ENCODE assay signal across 23 cellular contexts in the genomic region with DNA sequence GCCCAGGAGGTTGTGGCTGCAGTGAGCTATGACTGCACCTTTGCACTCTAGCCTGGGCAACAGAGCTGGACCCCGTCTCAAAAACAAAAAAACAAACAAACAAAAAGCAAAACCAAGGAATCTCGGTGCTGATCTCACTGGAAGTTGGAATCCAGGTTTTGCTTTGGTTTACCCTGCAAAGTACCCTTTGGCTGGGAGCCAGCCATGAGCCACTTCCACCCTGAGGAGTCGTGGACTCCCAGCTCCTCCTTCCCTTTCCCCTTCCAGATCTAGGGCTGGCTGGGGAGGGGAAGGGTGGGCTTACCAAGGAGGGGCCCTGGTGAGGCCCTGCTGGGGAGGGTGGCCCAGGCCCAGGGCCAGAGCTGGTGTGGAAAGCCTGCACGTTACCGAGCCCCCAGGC. TPM values are rescaled to one million over a fixed set of nuclear protein-coding genes. Genes with fewer than 3 reads are reported as not detected.
A peak's percentile ranks its signal among the peaks of the same experiment; 100 is the strongest.
DNase-seq lines count a peak whose midpoint lies in the region; ATAC-seq and TF ChIP-seq lines count a peak whose summit lies in the region.
"Had no signal": no experiment of that assay in that cellular context is flagged by ENCODE, and none has a peak within 500 bp of the region (broad histone marks: within the 10 kb centered on the region; RNA-seq: fewer than 3 reads in every experiment).

No MANE protein-coding gene starts in this region.

- H3K4me3 ChIP-seq in A673 (ENCODE audit: low read depth, low read length, poor library complexity, severe bottlenecking), result no peak overlapping the region
- no peak overlapping the region for H3K4me3 ChIP-seq in Loucy (ENCODE audit: low read length, poor library complexity, severe bottlenecking)
- H3K4me3 ChIP-seq in endodermal cell (ENCODE audit: low read length), result no peak overlapping the region
- no peak overlapping the region for H3K4me3 ChIP-seq in neuronal stem cell (ENCODE audit: low read length in 2 of 2)
- H3K4me3 ChIP-seq: lower lobe of right lung, pancreas had no signal

- no peak for TF ChIP-seq CTCF in A673 (conservative IDR thresholded peaks at IDR 0.05; ENCODE audit: low read depth, low read length)
- TF ChIP-seq CTCF in Loucy (conservative IDR thresholded peaks at IDR 0.05; ENCODE audit: low read length), result no peak
- no peak for TF ChIP-seq CTCF in endodermal cell (conservative IDR thresholded peaks at IDR 0.05)

- no peak overlapping the region for H2BK12ac ChIP-seq in neuronal stem cell (ENCODE audit: low read length)

- no peak overlapping the region for H3K4ac ChIP-seq in neuronal stem cell (ENCODE audit: low read length)

- H3K27me3 ChIP-seq in A673 (replicated peaks; ENCODE audit: insufficient read depth, low read depth, low read length, poor library complexity) (no peaks in the 10 kb centered on the region), Loucy (ENCODE audit: insufficient read depth, low read length, poor library complexity, severe bottlenecking) (no peaks in the 10 kb centered on the region), endodermal cell (ENCODE audit: control insufficient read depth, insufficient read depth, low read length, poor library complexity, severe bottlenecking) (no peaks in the 10 kb centered on the region), neuronal stem cell (ENCODE audit: control insufficient read depth in 3 of 3, insufficient read depth in 3 of 3, low read depth in 1 of 3, low read length in 3 of 3) (no peaks in the 10 kb centered on the region)
- H3K27me3 ChIP-seq: pancreas had no signal

- H3K9me2 ChIP-seq in Loucy (replicated peaks; ENCODE audit: low read depth, low read length), result no peaks in the 10 kb centered on the region

- H3K14ac ChIP-seq in neuronal stem cell (ENCODE audit: low read length), result no peak overlapping the region

- no TSS peak for BruUV-seq in A673 (replicated peaks; lab: Mats Ljungman, UMichigan)

- H3K18ac ChIP-seq in neuronal stem cell (ENCODE audit: low read length), result peak overlapping the region; percentile 36

- no peaks in the 10 kb centered on the region for H4K20me1 ChIP-seq in Loucy (ENCODE audit: insufficient read depth, low read length, poor library complexity, severe bottlenecking)

- H3F3A ChIP-seq in Loucy (ENCODE audit: low read depth), result no peaks in the 10 kb centered on the region

- H3K9ac ChIP-seq in Loucy (ENCODE audit: low read depth, low read length, poor library complexity, severe bottlenecking) (peak overlapping the region; percentile 46), endodermal cell (ENCODE audit: extremely low read depth, low read length, poor library complexity, severe bottlenecking) (no peak overlapping the region), neuronal stem cell (ENCODE audit: low read depth, low read length, poor library complexity) (no peak overlapping the region)

- peaks cover 2% of the 10 kb centered on the region for H3K79me1 ChIP-seq in neuronal stem cell (ENCODE audit: low read depth, low read length)

- peaks cover 14% of the 10 kb centered on the region for H3K4me1 ChIP-seq in A673 (ENCODE audit: insufficient read depth, low read length, poor library complexity, severe bottlenecking)
- H3K4me1 ChIP-seq in Loucy (ENCODE audit: insufficient read depth, low read length, poor library complexity, severe bottlenecking), result no peaks in the 10 kb centered on the region
- H3K4me1 ChIP-seq in endodermal cell (ENCODE audit: control insufficient read depth, insufficient read depth, low read length), result no peaks in the 10 kb centered on the region
- peaks cover 0 to 11% of the 10 kb centered on the region in 2 donors for H3K4me1 ChIP-seq in neuronal stem cell (ENCODE audit: control insufficient read depth in 2 of 2, insufficient read depth in 1 of 2, low read depth in 1 of 2, low read length in 2 of 2)
- H3K4me1 ChIP-seq: pancreas had no signal

- H3K4me1 Mint-ChIP-seq in endodermal cell, result no peaks in the 10 kb centered on the region
- no peaks in the 10 kb centered on the region for H3K4me1 Mint-ChIP-seq in activated naive CD8-positive, alpha-beta T cell treated with anti-CD3 and anti-CD28 coated beads, Interleukin-2, amount 50 U/mL, for 24 hours

- WGBS in endodermal cell (ENCODE audit: insufficient coverage in 1 of 2, insufficient read length in 1 of 2), 2 experiments, result 96 to 100% methylated on average over 2 to 5 of the region's 5 CpGs
- no CpG with 5 or more reads among the region's 5 CpGs for WGBS in neuronal stem cell (ENCODE audit: extremely low coverage in 2 of 2, insufficient read length in 2 of 2, insufficient replicate concordance in 1 of 2), 2 donors

- H4K8ac ChIP-seq in neuronal stem cell (ENCODE audit: low read depth, low read length), result no peak overlapping the region

- CTCF ChIA-PET in A673 (lab: Charles Lee), result no interaction called here

- ATAC-seq in activated naive CD8-positive, alpha-beta T cell treated with anti-CD3 and anti-CD28 coated beads, Interleukin-2, amount 50 U/mL, for 24 hours, result no peak
- ATAC-seq in activated naive CD4-positive, alpha-beta T cell treated with anti-CD3 and anti-CD28 coated beads, Interleukin-2, amount 50 U/mL, for 72 hours, result no peak
- ATAC-seq: lower lobe of right lung, pancreas had no signal

- H2AFZ ChIP-seq in Loucy (ENCODE audit: low read length) (no peak overlapping the region), neuronal stem cell (ENCODE audit: low read length) (peak overlapping the region; percentile 7)

- no peak overlapping the region for H4K91ac ChIP-seq in neuronal stem cell (ENCODE audit: low read depth, low read length, poor library complexity)

- POLR2A ChIA-PET in A673 (lab: Charles Lee; ENCODE audit: low non-redundant PET), result no interaction called here

- no peak overlapping the region for H2BK5ac ChIP-seq in neuronal stem cell (ENCODE audit: low read length)

- H3K9me3 ChIP-seq in A673 (ENCODE audit: low read depth, low read length, poor library complexity, severe bottlenecking) (no peaks in the 10 kb centered on the region), Loucy (ENCODE audit: insufficient read depth, low read depth, low read length) (no peaks in the 10 kb centered on the region), endodermal cell (ENCODE audit: control insufficient read depth, low read length) (no peaks in the 10 kb centered on the region), neuronal stem cell (replicated peaks in 1 of 2; ENCODE audit: control insufficient read depth in 2 of 2, insufficient read depth in 1 of 2, low read depth in 1 of 2, low read length in 2 of 2) (no peaks in the 10 kb centered on the region)
- H3K9me3 ChIP-seq: lower lobe of right lung, pancreas had no signal

- no peaks in the 10 kb centered on the region for H3K79me2 ChIP-seq in Loucy (ENCODE audit: insufficient read depth, low read length)

- no peak overlapping the region for H2BK15ac ChIP-seq in neuronal stem cell (ENCODE audit: low read length)

- H3K27ac ChIP-seq in A673 (ENCODE audit: low read depth, low read length, poor library complexity, severe bottlenecking) (peak overlapping the region; percentile 40), endodermal cell (ENCODE audit: low read depth, low read length) (peak overlapping the region; percentile 63), neuronal stem cell (replicated peaks; ENCODE audit: low read length) (no peak overlapping the region)
- H3K27ac ChIP-seq: lower lobe of right lung, pancreas had no signal

- DNase-seq in A673 (ENCODE audit: low spot score), result no peak
- no peak for DNase-seq in endodermal cell
- DNase-seq in neuronal stem cell (ENCODE audit: low spot score), result no peak
- no peak for DNase-seq in activated naive CD8-positive, alpha-beta T cell treated with anti-CD3 and anti-CD28 coated beads, Interleukin-2, amount 50 U/mL, for 24 hours
- no peak for DNase-seq in activated T-cell treated with anti-CD3 and anti-CD28 coated beads, Interleukin-2, amount 50 U/mL, for 1 hour
- no peak for DNase-seq in activated naive CD4-positive, alpha-beta T cell treated with anti-CD3 and anti-CD28 coated beads, Interleukin-2, amount 50 U/mL, for 72 hours (ENCODE audit: low spot score in 2 of 2)
- no peak for DNase-seq in superior temporal gyrus (ENCODE audit: extremely low spot score)
- DNase-seq: ACHN; activated CD4-positive, alpha-beta T cell treated with anti-CD3 and anti-CD28 coated beads, Interleukin-2, amount 50 U/mL, for 4 hours; activated naive CD4-positive, alpha-beta T cell treated with Interleukin-2 at 50 U/mL for 16 hours; activated T-cell treated with anti-CD3 and anti-CD28 coated beads for 4 hours; aorta; CD4-positive, alpha-beta T cell; lower lobe of right lung; NCI-H2029 treated with DMSO at 0.1 percent for 48 hours; NCI-H510A treated with DMSO at 0.1 percent for 48 hours; pancreas; SHP77; stimulated activated CD4-positive, alpha-beta T cell treated with anti-CD3 and anti-CD28 coated beads, Interleukin-2, amount 100 ng/mL, for 24 hours; stimulated activated naive CD4-positive, alpha-beta T cell treated with Interleukin-2 at 50 U/mL for 16 hours; trophoblast cell had no signal

- H3K27me3 Mint-ChIP-seq in endodermal cell (ENCODE audit: insufficient read depth), result no peaks in the 10 kb centered on the region
- H3K27me3 Mint-ChIP-seq in activated naive CD8-positive, alpha-beta T cell treated with anti-CD3 and anti-CD28 coated beads, Interleukin-2, amount 50 U/mL, for 24 hours, result no peaks in the 10 kb centered on the region

- H3K4me2 ChIP-seq in Loucy (ENCODE audit: low read depth, low read length, poor library complexity, severe bottlenecking) (no peak overlapping the region), neuronal stem cell (ENCODE audit: insufficient read depth, low read length, poor library complexity, severe bottlenecking) (no peak overlapping the region)

- H3K9me3 Mint-ChIP-seq in endodermal cell, result no peaks in the 10 kb centered on the region
- H3K9me3 Mint-ChIP-seq in activated naive CD8-positive, alpha-beta T cell treated with anti-CD3 and anti-CD28 coated beads, Interleukin-2, amount 50 U/mL, for 24 hours, result no peaks in the 10 kb centered on the region
- no peaks in the 10 kb centered on the region for H3K9me3 Mint-ChIP-seq in activated naive CD4-positive, alpha-beta T cell treated with anti-CD3 and anti-CD28 coated beads, Interleukin-2, amount 50 U/mL, for 72 hours
- H3K9me3 Mint-ChIP-seq: CD4-positive, alpha-beta T cell had no signal

- intact Hi-C loops in A673 (cut with micrococcal nuclease; ENCODE audit: unreplicated experiment), result no loop called here

- H3K23ac ChIP-seq in neuronal stem cell (ENCODE audit: low read depth, low read length, poor library complexity), result no peak overlapping the region

- H3K36me3 Mint-ChIP-seq in endodermal cell (ENCODE audit: low read depth), result peaks cover 72% of the 10 kb centered on the region
- H3K36me3 Mint-ChIP-seq in activated naive CD8-positive, alpha-beta T cell treated with anti-CD3 and anti-CD28 coated beads, Interleukin-2, amount 50 U/mL, for 24 hours (ENCODE audit: low read depth), result no peaks in the 10 kb centered on the region
- no peaks in the 10 kb centered on the region for H3K36me3 Mint-ChIP-seq in activated naive CD4-positive, alpha-beta T cell treated with anti-CD3 and anti-CD28 coated beads, Interleukin-2, amount 50 U/mL, for 72 hours

- H3K4me3 Mint-ChIP-seq in endodermal cell, result no peak overlapping the region
- H3K4me3 Mint-ChIP-seq in activated naive CD8-positive, alpha-beta T cell treated with anti-CD3 and anti-CD28 coated beads, Interleukin-2, amount 50 U/mL, for 24 hours, result no peak overlapping the region
- H3K4me3 Mint-ChIP-seq: CD4-positive, alpha-beta T cell had no signal

- peak overlapping the region; percentile 21 for H3K27ac Mint-ChIP-seq in endodermal cell
- H3K27ac Mint-ChIP-seq in activated naive CD8-positive, alpha-beta T cell treated with anti-CD3 and anti-CD28 coated beads, Interleukin-2, amount 50 U/mL, for 24 hours, result no peak overlapping the region
- no peak overlapping the region for H3K27ac Mint-ChIP-seq in activated naive CD4-positive, alpha-beta T cell treated with anti-CD3 and anti-CD28 coated beads, Interleukin-2, amount 50 U/mL, for 72 hours
- H3K27ac Mint-ChIP-seq: CD4-positive, alpha-beta T cell had no signal

- no peak overlapping the region for H2BK120ac ChIP-seq in neuronal stem cell (ENCODE audit: low read depth, low read length)

- no peak overlapping the region for H2AK5ac ChIP-seq in neuronal stem cell (ENCODE audit: low read depth, low read length)

- H3K36me3 ChIP-seq in A673 (ENCODE audit: insufficient read depth, low read length, poor library complexity, severe bottlenecking), result peaks cover 25% of the 10 kb centered on the region
- no peaks in the 10 kb centered on the region for H3K36me3 ChIP-seq in Loucy (ENCODE audit: insufficient read depth, low read length)
- peaks cover 83% of the 10 kb centered on the region for H3K36me3 ChIP-seq in endodermal cell (ENCODE audit: control insufficient read depth, insufficient read depth, low read length)
- peaks cover 40 to 94% of the 10 kb centered on the region in 2 donors for H3K36me3 ChIP-seq in neuronal stem cell (replicated peaks in 1 of 2; ENCODE audit: control insufficient read depth in 2 of 2, insufficient read depth in 2 of 2, low read length in 2 of 2)
- H3K36me3 ChIP-seq: pancreas had no signal

RNA-seq across cellular contexts. Expression of a gene that starts 28.8 kb away (rescaled TPM):
- total RNA-seq in A673 (2021) (96.4 and 117 TPM in 2 replicates), endodermal cell (100 to 1,000 TPM; 226 to 305 TPM)
- 268 TPM for polyA plus RNA-seq in endodermal cell (2013, experiment 1 of 2)
- 268 TPM for polyA plus RNA-seq in endodermal cell (2013, experiment 2 of 2)
- polyA plus RNA-seq in neuronal stem cell (2013, experiment 1 of 2), result 160 TPM
- polyA plus RNA-seq in neuronal stem cell (2013, experiment 2 of 2), result 157 TPM
- total RNA-seq in activated naive CD4-positive, alpha-beta T cell treated with anti-CD3 and anti-CD28 coated beads, Interleukin-2, amount 50 U/mL, for 72 hours, result under 1 TPM; 0.39 to 0.57 TPM
- total RNA-seq: CD4-positive, alpha-beta T cell; T-helper 1 cell treated with Interleukin-12 subunit alpha and Interleukin-12 subunit beta and Interleukin-4 antibody, amounts not matched to agents 30 ng/mL and 1 ng/mL, for 36 hours had no signal

Comparison
In these comparisons a context has a peak if more than half of its experiments do, and no peak if none do; other contexts are left out.
1. RNA of a gene that starts 28.8 kb away (total RNA-seq): 226 to 305 TPM in endodermal cell and 96.4 to 117 TPM in A673; 0.39 to 0.57 TPM in activated naive CD4-positive, alpha-beta T cell treated with anti-CD3 and anti-CD28 coated beads, Interleukin-2, amount 50 U/mL, for 72 hours; every median in the first group is over 10 times any median in the second.